In the genomic region with DNA sequence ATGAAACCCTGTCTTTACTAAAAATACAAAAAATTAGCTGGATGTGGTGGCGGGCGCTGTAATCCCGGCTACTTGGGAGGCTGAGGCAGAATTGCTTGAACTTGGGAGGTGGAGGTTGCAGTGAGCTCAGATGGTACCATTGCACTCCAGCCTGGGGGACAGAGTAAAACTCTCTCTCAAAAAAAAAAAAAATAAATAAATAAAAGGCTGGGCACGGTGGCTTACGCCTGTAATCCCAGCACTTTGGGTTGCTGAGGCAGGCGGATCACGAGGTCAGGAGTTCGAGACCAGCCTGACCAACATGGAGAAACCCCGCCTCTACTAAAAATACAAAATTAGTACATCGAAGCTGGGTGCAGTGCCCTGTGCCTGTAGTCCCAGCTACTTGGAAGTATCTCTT, we compare ENCODE assay signal across 8 cellular contexts. TPM values are rescaled to one million over a fixed set of nuclear protein-coding genes. Genes with fewer than 3 reads are reported as not detected.
A peak's percentile ranks its signal among the peaks of the same experiment; 100 is the strongest.
DNase-seq lines count a peak whose midpoint lies in the region; ATAC-seq and TF ChIP-seq lines count a peak whose summit lies in the region.
"Not testable (repeated sequence)": the region's sequence is repeated elsewhere in the genome, so short reads cannot be mapped to it uniquely, and the experiment has no call there.

No MANE protein-coding gene starts in this region.

- not testable (repeated sequence) for H3K4ac ChIP-seq in IMR-90 (ENCODE audit: low read depth, low read length)

- DNase-seq in IMR-90; activated CD4-positive, alpha-beta T cell treated with anti-CD3 and anti-CD28 coated beads for 36 hours; activated naive CD4-positive, alpha-beta T cell treated with anti-CD3 and anti-CD28 coated beads for 36 hours; breast epithelium (ENCODE audit: low spot score in 2 of 2); immature natural killer cell; naive thymus-derived CD4-positive, alpha-beta T cell: not testable (repeated sequence)

- H2AK5ac ChIP-seq in IMR-90 (ENCODE audit: low read depth, low read length), result not testable (repeated sequence)

- H3K27me3 Mint-ChIP-seq in activated CD4-positive, alpha-beta T cell treated with anti-CD3 and anti-CD28 coated beads for 36 hours; activated naive CD4-positive, alpha-beta T cell treated with anti-CD3 and anti-CD28 coated beads for 36 hours (ENCODE audit: low read depth); immature natural killer cell (ENCODE audit: low read depth in 3 of 3); naive thymus-derived CD4-positive, alpha-beta T cell: not testable (repeated sequence)

- peak overlapping the region; percentile 14 to 92 (median 71); a peak in 18 of 22 replicates for H3K4me2 ChIP-seq in BLaER1 treated with 17β-estradiol and CSF1 and Interleukin-3, amounts not matched to agents 10 nM and 100 nM
- not testable (repeated sequence) for H3K4me2 ChIP-seq in IMR-90 (ENCODE audit: low read depth, low read length)

- not testable (repeated sequence) for H3K23ac ChIP-seq in IMR-90 (ENCODE audit: low read depth, low read length)

- peaks cover 59 to 95% (median 67%) of the 10 kb centered on the region in 10 experiments for H3K4me1 ChIP-seq in BLaER1 treated with 17β-estradiol and CSF1 and Interleukin-3, amounts not matched to agents 10 nM and 100 nM
- H3K4me1 ChIP-seq in IMR-90 (ENCODE audit: control insufficient read depth, insufficient read depth, low read length), result not testable (repeated sequence)
- H3K4me1 ChIP-seq in breast epithelium, result peaks cover 0 to 14% of the 10 kb centered on the region in 2 donors
- peaks cover 86 to 87% of the 10 kb centered on the region in 2 donors for H3K4me1 ChIP-seq in naive thymus-derived CD4-positive, alpha-beta T cell (ENCODE audit: control insufficient read depth in 2 of 2, insufficient read depth in 2 of 2, low read length in 2 of 2)
- peaks cover 38 to 49% (median 45%) of the 10 kb centered on the region in 3 donors for H3K4me1 ChIP-seq in skeletal muscle tissue (ENCODE audit: control insufficient read depth in 3 of 3, insufficient read depth in 3 of 3, low read length in 3 of 3)

- not testable (repeated sequence) for H3K4me3 Mint-ChIP-seq in activated CD4-positive, alpha-beta T cell treated with anti-CD3 and anti-CD28 coated beads for 36 hours; activated naive CD4-positive, alpha-beta T cell treated with anti-CD3 and anti-CD28 coated beads for 36 hours
- H3K4me3 Mint-ChIP-seq in immature natural killer cell, result peak overlapping the region in 4 of 5 donors; percentile 15 to 66 (median 32)
- H3K4me3 Mint-ChIP-seq in naive thymus-derived CD4-positive, alpha-beta T cell, result peak overlapping the region in 8 of 10 donors; percentile 3 to 96 (median 45)

- H4K5ac ChIP-seq in IMR-90 (ENCODE audit: low read depth, low read length), result not testable (repeated sequence)

- not testable (repeated sequence) for H2BK20ac ChIP-seq in IMR-90 (ENCODE audit: low read depth, low read length)

- peaks cover 65 to 100% (median 96%) of the 10 kb centered on the region in 11 experiments; a peak in 21 of 22 replicates for H4K20me1 ChIP-seq in BLaER1 treated with 17β-estradiol and CSF1 and Interleukin-3, amounts not matched to agents 10 nM and 100 nM
- peaks cover 19% of the 10 kb centered on the region; the same call in 1 of the 2 replicates for H4K20me1 ChIP-seq in IMR-90 (ENCODE audit: insufficient read depth, low read length)

- H3K27ac Mint-ChIP-seq in activated CD4-positive, alpha-beta T cell treated with anti-CD3 and anti-CD28 coated beads for 36 hours, result peak overlapping the region; percentile 20
- H3K27ac Mint-ChIP-seq in activated naive CD4-positive, alpha-beta T cell treated with anti-CD3 and anti-CD28 coated beads for 36 hours, result peak overlapping the region; percentile 88
- H3K27ac Mint-ChIP-seq in immature natural killer cell, result peak overlapping the region in 5 of 6 donors; percentile 63 to 90 (median 83)
- peak overlapping the region in 7 of 9 donors; percentile 62 to 90 (median 86) for H3K27ac Mint-ChIP-seq in naive thymus-derived CD4-positive, alpha-beta T cell

- not testable (repeated sequence) for H3K4me3 ChIP-seq in BLaER1 treated with 17β-estradiol and CSF1 and Interleukin-3, amounts not matched to agents 10 nM and 100 nM; IMR-90 (ENCODE audit: insufficient read depth, low read depth, low read length); breast epithelium; naive thymus-derived CD4-positive, alpha-beta T cell (ENCODE audit: low read length); skeletal muscle tissue (ENCODE audit: low read length in 3 of 3)

- BruUV-seq in IMR-90 (replicated peaks; lab: Mats Ljungman, UMichigan), result not testable (repeated sequence)

- H3K9me1 ChIP-seq in IMR-90 (ENCODE audit: insufficient read depth, low read length), result not testable (repeated sequence)

- TF ChIP-seq CTCF in IMR-90 (conservative IDR thresholded peaks at IDR 0.05; ENCODE audit: low read depth, low read length); breast epithelium (IDR thresholded peaks at IDR 0.05): not testable (repeated sequence)

- H3K14ac ChIP-seq in IMR-90 (replicated peaks; ENCODE audit: low read depth, low read length), result not testable (repeated sequence)

- not testable (repeated sequence) for H4K91ac ChIP-seq in IMR-90 (ENCODE audit: insufficient read depth, low read depth, low read length)

- ATAC-seq in IMR-90 (ENCODE audit: low read depth); activated CD4-positive, alpha-beta T cell treated with anti-CD3 and anti-CD28 coated beads for 36 hours; naive thymus-derived CD4-positive, alpha-beta T cell: not testable (repeated sequence)

- H2BK120ac ChIP-seq in IMR-90 (ENCODE audit: low read depth, low read length), result not testable (repeated sequence)

- peaks cover 82% of the 10 kb centered on the region for H3K4me1 Mint-ChIP-seq in activated CD4-positive, alpha-beta T cell treated with anti-CD3 and anti-CD28 coated beads for 36 hours
- H3K4me1 Mint-ChIP-seq in activated naive CD4-positive, alpha-beta T cell treated with anti-CD3 and anti-CD28 coated beads for 36 hours (ENCODE audit: low read depth), result peaks cover 80% of the 10 kb centered on the region
- H3K4me1 Mint-ChIP-seq in immature natural killer cell, result peaks cover 89 to 96% of the 10 kb centered on the region in 2 donors
- peaks cover 71 to 94% (median 86%) of the 10 kb centered on the region in 7 donors for H3K4me1 Mint-ChIP-seq in naive thymus-derived CD4-positive, alpha-beta T cell

- H3K36me3 ChIP-seq in BLaER1 treated with 17β-estradiol and CSF1 and Interleukin-3, amounts not matched to agents 10 nM and 100 nM; IMR-90 (ENCODE audit: control insufficient read depth, insufficient read depth, low read length); breast epithelium; naive thymus-derived CD4-positive, alpha-beta T cell (ENCODE audit: control insufficient read depth in 2 of 3, insufficient read depth in 3 of 3, low read length in 3 of 3); skeletal muscle tissue (ENCODE audit: control insufficient read depth in 3 of 3, insufficient read depth in 3 of 3, low read length in 3 of 3): not testable (repeated sequence)

- H3K79me1 ChIP-seq in IMR-90 (ENCODE audit: low read depth in 1 of 2, low read length in 2 of 2), result peaks cover 30 to 67% of the 10 kb centered on the region in 2 experiments

- dilution Hi-C loops in IMR-90 (cut with HindIII; ENCODE audit: low sequenced_read_pairs, unreplicated experiment), result not testable (repeated sequence)

- not testable (repeated sequence) for H3K9ac ChIP-seq in BLaER1 treated with 17β-estradiol and CSF1 and Interleukin-3, amounts not matched to agents 10 nM and 100 nM; IMR-90 (ENCODE audit: low read depth, low read length); skeletal muscle tissue (ENCODE audit: low read depth in 1 of 3, low read length in 3 of 3)

- not testable (repeated sequence) for TF ChIP-seq POLR2A in IMR-90 (IDR thresholded peaks at IDR 0.05; ENCODE audit: low read depth, low read length); breast epithelium (IDR thresholded peaks at IDR 0.05)

- in situ Hi-C loops in IMR-90 (cut with MboI; ENCODE audit: low sequenced_read_pairs), result loop anchor here (10.0 kb wide), 1 partner anchor 133 kb away; no protein-coding TSS in a partner anchor

- intact Hi-C loops in IMR-90 (cut with micrococcal nuclease) (loop anchor here (5.0 kb wide), 1 partner anchor 40 kb away; no protein-coding TSS in a partner anchor), breast epithelium (cut with DNase I; ENCODE audit: low total_unique reads) (loop anchor here (5.0 kb wide), 1 partner anchor 575 kb away; no protein-coding TSS in a partner anchor)
- intact Hi-C loops in activated CD4-positive, alpha-beta T cell treated with anti-CD3 and anti-CD28 coated beads for 36 hours (cut with DNase I, micrococcal nuclease), result loop anchor here (2.0 to 5.0 kb wide), 3 partner anchors 40 to 235 kb away; no protein-coding TSS in a partner anchor
- intact Hi-C loops in activated naive CD4-positive, alpha-beta T cell treated with anti-CD3 and anti-CD28 coated beads for 36 hours (cut with micrococcal nuclease), result loop anchor here (5.0 kb wide), 1 partner anchor 55 kb away; no protein-coding TSS in a partner anchor
- intact Hi-C loops in naive thymus-derived CD4-positive, alpha-beta T cell (cut with micrococcal nuclease), result loop anchor here (5.0 kb wide), 2 partner anchors 40 to 120 kb away; no protein-coding TSS in a partner anchor

- CTCF ChIA-PET in IMR-90 (lab: Yijun Ruan, JAX), result interaction anchor here (0.6 kb wide), 1 partner anchor 138 kb away, joined by 3 read pairs; no protein-coding TSS in a partner anchor
- CTCF ChIA-PET in activated CD4-positive, alpha-beta T cell treated with anti-CD3 and anti-CD28 coated beads for 36 hours (lab: Charles Lee), result interaction anchor here (0.9 to 7.0 kb wide), 15 partner anchors 8 to 235 kb away, joined by 3 to 62 read pairs (median 5); a partner anchor contains a TSS
- CTCF ChIA-PET in activated naive CD4-positive, alpha-beta T cell treated with anti-CD3 and anti-CD28 coated beads for 36 hours (lab: Charles Lee), result interaction anchor here (1.0 to 3.7 kb wide), 7 partner anchors 21 to 170 kb away, joined by 3 to 20 read pairs (median 6); no protein-coding TSS in a partner anchor
- CTCF ChIA-PET in naive thymus-derived CD4-positive, alpha-beta T cell (lab: Charles Lee), result interaction anchor here (0.8 to 3.9 kb wide), 9 partner anchors 8 to 169 kb away, joined by 3 to 18 read pairs (median 5); a partner anchor contains a TSS

- H3K36me3 Mint-ChIP-seq in activated CD4-positive, alpha-beta T cell treated with anti-CD3 and anti-CD28 coated beads for 36 hours (ENCODE audit: low read depth); activated naive CD4-positive, alpha-beta T cell treated with anti-CD3 and anti-CD28 coated beads for 36 hours (ENCODE audit: low read depth); immature natural killer cell; naive thymus-derived CD4-positive, alpha-beta T cell: not testable (repeated sequence)

- H3K27ac ChIP-seq in BLaER1 treated with 17β-estradiol and CSF1 and Interleukin-3, amounts not matched to agents 10 nM and 100 nM, result peak overlapping the region in 1 of 11 experiments; percentile 51; a peak in 1 of 22 replicates
- H3K27ac ChIP-seq in IMR-90 (ENCODE audit: insufficient read depth, low read length), result peak overlapping the region; percentile 37; the same call in 1 of the 2 replicates
- peak overlapping the region; percentile 4 to 12 for H3K27ac ChIP-seq in breast epithelium
- not testable (repeated sequence) for H3K27ac ChIP-seq in naive thymus-derived CD4-positive, alpha-beta T cell (ENCODE audit: low read depth, low read length)
- peak overlapping the region; percentile 69 for H3K27ac ChIP-seq in skeletal muscle tissue (ENCODE audit: low read depth, low read length)

- no CpG with 5 or more reads among the region's 10 CpGs for WGBS in IMR-90 (ENCODE audit: extremely low coverage in 2 of 2, insufficient read length in 1 of 2), 2 experiments

- H3K27me3 ChIP-seq in BLaER1 treated with 17β-estradiol and CSF1 and Interleukin-3, amounts not matched to agents 10 nM and 100 nM; IMR-90 (ENCODE audit: control insufficient read depth, insufficient read depth, low read length); breast epithelium; naive thymus-derived CD4-positive, alpha-beta T cell (ENCODE audit: control insufficient read depth in 2 of 2, insufficient read depth in 2 of 2, low read length in 2 of 2); skeletal muscle tissue (ENCODE audit: control insufficient read depth in 3 of 3, insufficient read depth in 3 of 3, low read length in 3 of 3): not testable (repeated sequence)

- not testable (repeated sequence) for H2AFZ ChIP-seq in IMR-90 (replicated peaks; ENCODE audit: low read length, poor library complexity)

- H3K56ac ChIP-seq in IMR-90 (ENCODE audit: extremely low read depth, insufficient read depth, low read length), result not testable (repeated sequence)

- peak overlapping the region; percentile 86 for H2BK5ac ChIP-seq in IMR-90 (ENCODE audit: low read depth, low read length, poor library complexity, severe bottlenecking)

- not testable (repeated sequence) for H2BK15ac ChIP-seq in IMR-90 (ENCODE audit: low read depth, low read length)

- not testable (repeated sequence) for TF ChIP-seq RAD21 in IMR-90 (IDR thresholded peaks at IDR 0.05; ENCODE audit: low read length)

- not testable (repeated sequence) for H2AK9ac ChIP-seq in IMR-90 (replicated peaks; ENCODE audit: low read depth, low read length, poor library complexity)

- H4K8ac ChIP-seq in IMR-90 (ENCODE audit: low read depth in 2 of 2, low read length in 2 of 2), result peak overlapping the region in 1 of 2 experiments; percentile 48; a peak in 2 of 4 replicates

- H3K9me3 Mint-ChIP-seq in activated CD4-positive, alpha-beta T cell treated with anti-CD3 and anti-CD28 coated beads for 36 hours (ENCODE audit: low read depth); activated naive CD4-positive, alpha-beta T cell treated with anti-CD3 and anti-CD28 coated beads for 36 hours; immature natural killer cell; naive thymus-derived CD4-positive, alpha-beta T cell: not testable (repeated sequence)

- H3K18ac ChIP-seq in IMR-90 (ENCODE audit: low read depth, low read length), result not testable (repeated sequence)

- POLR2A ChIA-PET in IMR-90 (lab: Charles Lee; ENCODE audit: unreplicated experiment), result interaction anchor here (0.6 kb wide), 1 partner anchor 17 kb away, joined by 3 read pairs; no protein-coding TSS in a partner anchor
- POLR2A ChIA-PET in activated CD4-positive, alpha-beta T cell treated with anti-CD3 and anti-CD28 coated beads for 36 hours (lab: Charles Lee), result interaction anchor here (2.1 kb wide), 1 partner anchor 7 kb away, joined by 16 read pairs; a partner anchor contains a TSS
- POLR2A ChIA-PET in naive thymus-derived CD4-positive, alpha-beta T cell (lab: Charles Lee), result interaction anchor here (0.7 to 3.5 kb wide), 8 partner anchors 7 to 247 kb away, joined by 3 to 24 read pairs (median 4); a partner anchor contains a TSS

- not testable (repeated sequence) for H3K9me3 ChIP-seq in BLaER1 treated with 17β-estradiol and CSF1 and Interleukin-3, amounts not matched to agents 10 nM and 100 nM (replicated peaks in 1 of 11); IMR-90 (ENCODE audit: control insufficient read depth, insufficient read depth, low read length); breast epithelium; naive thymus-derived CD4-positive, alpha-beta T cell (ENCODE audit: control insufficient read depth in 2 of 3, low read length in 3 of 3); skeletal muscle tissue (ENCODE audit: control insufficient read depth in 3 of 3, low read length in 3 of 3)

RNA-seq across cellular contexts. Expression of a gene that starts 7.1 kb away (rescaled TPM):
- total RNA-seq in IMR-90 (2012; rRNA removed), result 14.7 and 21.5 TPM in 2 replicates
- polyA plus RNA-seq in IMR-90 (2012; rRNA removed), result 6.3 TPM in 2 replicates
- 3.6 and 3.7 TPM in 2 replicates for polyA plus RNA-seq in IMR-90 (2012; cell fraction: cytosol; rRNA removed)
- 2.5 and 8.2 TPM in 2 replicates for polyA plus RNA-seq in IMR-90 (2012; cell fraction: nucleus; rRNA removed; ENCODE audit: low replicate concordance)
- 10 to 100 TPM; 68.4 to 81.2 TPM for total RNA-seq in activated CD4-positive, alpha-beta T cell treated with anti-CD3 and anti-CD28 coated beads for 36 hours
- 10 to 100 TPM; 49.1 to 50.3 TPM for total RNA-seq in activated naive CD4-positive, alpha-beta T cell treated with anti-CD3 and anti-CD28 coated beads for 36 hours
- total RNA-seq in breast epithelium, result 10 to 100 TPM; 52.0 to 64.2 (median 60.6) TPM
- polyA plus RNA-seq in immature natural killer cell, result 100 to 1,000 TPM in 2 of 3 donors, 10 to 100 TPM in 1; 66.5 to 160 (median 119) TPM
- total RNA-seq in naive thymus-derived CD4-positive, alpha-beta T cell, result 100 to 1,000 TPM; 120 to 151 (median 147) TPM
- 100 to 1,000 TPM in 1 of 2 donors, 10 to 100 TPM in 1; 75.8 to 109 TPM for polyA plus RNA-seq in naive thymus-derived CD4-positive, alpha-beta T cell
- total RNA-seq in skeletal muscle tissue, result 29.2 TPM

Comparison
In these comparisons a context has a peak if more than half of its experiments do, and no peak if none do; other contexts are left out.
1. H3K27ac Mint-ChIP-seq: peak in every context shown above with its lines; median percentile 88 in activated naive CD4-positive, alpha-beta T cell treated with anti-CD3 and anti-CD28 coated beads for 36 hours; 86 in naive thymus-derived CD4-positive, alpha-beta T cell; 83 in immature natural killer cell; 20 in activated CD4-positive, alpha-beta T cell treated with anti-CD3 and anti-CD28 coated beads for 36 hours.